In genomic region chr13:27011661-27012060, GRCh38 we compare ENCODE assay signal across 1 cellular context.
TF ChIP-seq lines count a peak whose summit lies in the region.

No MANE protein-coding gene starts in this region.

TF ChIP-seq in IMR-90, 13 proteins besides CTCF, POLR2A, EP300 and RAD21:
- TF ChIP-seq MXI1 (IDR thresholded peaks at IDR 0.05; ENCODE audit: borderline replicate concordance, low read depth, low read length) (no peak), BHLHE40 (IDR thresholded peaks at IDR 0.05; ENCODE audit: low read depth, low read length) (no peak), CEBPB (IDR thresholded peaks at IDR 0.05; ENCODE audit: low read depth, low read length) (no peak), MAZ (IDR thresholded peaks at IDR 0.05; ENCODE audit: borderline replicate concordance, low read depth, low read length) (no peak), FOS (IDR thresholded peaks at IDR 0.05; ENCODE audit: low read depth, low read length) (no peak), RCOR1 (IDR thresholded peaks at IDR 0.05; ENCODE audit: insufficient replicate concordance, low read length) (no peak), NFE2L2 (IDR thresholded peaks at IDR 0.05; ENCODE audit: low read depth, low read length) (no peak), ELK1 (IDR thresholded peaks at IDR 0.05; ENCODE audit: borderline replicate concordance, low read depth, low read length) (no peak), USF2 (IDR thresholded peaks at IDR 0.05; ENCODE audit: low read depth, low read length) (no peak), MAFK (IDR thresholded peaks at IDR 0.05; ENCODE audit: low read depth, low read length) (no peak), SMC3 (IDR thresholded peaks at IDR 0.05; ENCODE audit: low read depth, low read length) (no peak), RFX5 (IDR thresholded peaks at IDR 0.05; ENCODE audit: low read depth, low read length) (no peak)
